ENCODE assay signal across 9 cellular contexts in the genomic region with DNA sequence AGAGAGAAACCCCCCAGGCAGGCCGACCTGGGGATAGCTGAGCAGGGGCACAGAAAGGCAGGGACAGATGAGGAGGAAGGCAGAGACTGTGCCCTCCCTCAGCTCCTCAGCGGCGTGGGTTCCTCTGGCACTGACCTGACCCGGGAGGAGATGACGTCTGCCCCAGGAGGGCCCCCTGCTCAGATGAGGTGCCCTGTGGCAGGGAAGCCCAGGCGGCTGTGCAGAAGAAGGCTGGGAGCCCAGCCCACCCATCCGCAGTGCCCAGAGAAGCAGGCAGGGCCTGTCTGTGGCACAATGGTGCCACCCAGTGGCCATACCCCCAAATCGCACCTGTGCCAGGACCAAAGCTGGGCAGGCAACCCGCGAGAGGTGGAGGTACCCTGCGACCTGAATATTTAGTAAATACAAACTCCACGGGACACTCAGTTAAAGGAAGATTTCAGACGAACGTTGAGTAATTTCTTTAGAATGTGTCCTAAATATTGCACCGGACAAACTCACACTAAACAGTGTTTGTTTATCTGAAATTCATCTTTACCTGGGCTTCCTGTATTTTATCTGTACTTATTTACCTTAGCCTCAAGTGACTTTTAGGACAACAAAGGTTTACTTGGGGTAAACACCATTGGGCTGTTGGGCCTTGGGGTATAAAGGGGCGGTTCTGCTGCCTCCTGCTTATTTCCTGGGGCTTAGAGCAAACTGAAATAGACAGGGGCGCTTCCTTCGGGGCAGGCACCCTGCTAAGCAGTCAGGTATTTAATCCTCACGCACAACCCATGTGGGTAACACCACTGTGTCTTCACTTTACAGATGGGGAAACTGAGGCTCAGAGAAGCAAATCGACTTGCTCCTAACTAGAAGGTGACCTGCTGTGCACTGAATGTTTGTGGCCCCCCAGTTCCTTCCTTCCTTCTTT. TPM values are rescaled to one million over a fixed set of nuclear protein-coding genes. Genes with fewer than 3 reads are reported as not detected.
DNase-seq lines count a peak whose midpoint lies in the region; ATAC-seq, FAIRE-seq and TF ChIP-seq lines count a peak whose summit lies in the region.
"Had no signal": no experiment of that assay in that cellular context is flagged by ENCODE, and none has a peak within 500 bp of the region (broad histone marks: within the 10 kb centered on the region; RNA-seq: fewer than 3 reads in every experiment).

No MANE protein-coding gene starts in this region.

- no peak for FAIRE-seq in bronchial epithelial cell (lab: Jason Lieb, UNC)

- H3K4me3 ChIP-seq in WERI-Rb-1 (ENCODE audit: low read depth, low read length) (no peak overlapping the region), bronchial epithelial cell (ENCODE audit: low read depth, low read length) (no peak overlapping the region)

- DNase-seq in EL (peak; percentile 38), Kasumi-1 (lab: John Stamatoyannopoulos, UW) (peak; percentile 22 to 51), WERI-Rb-1 (peak; percentile 84), bronchial epithelial cell (ENCODE audit: low read depth) (peak; percentile 28), kidney tubule cell (ENCODE audit: low spot score) (peak; percentile 53)
- peak; percentile 65 for DNase-seq in stimulated activated CD4-positive, alpha-beta T cell treated with anti-CD3 and anti-CD28 coated beads, Interleukin-4, amount 100 ng/mL, for 1 hour

- H3K9me3 ChIP-seq in WERI-Rb-1 (ENCODE audit: severe bottlenecking), result peaks cover 8% of the 10 kb centered on the region

- ATAC-seq in GM21619 (IDR thresholded peaks at IDR 0.05; ENCODE audit: unreplicated experiment), result peak; percentile 70
- no peak for ATAC-seq in GM21367 (IDR thresholded peaks at IDR 0.05; ENCODE audit: unreplicated experiment)

- no peak overlapping the region for H3K27ac ChIP-seq in WERI-Rb-1
- H3K27ac ChIP-seq: epithelial cell of prostate had no signal

- H3K36me3 ChIP-seq in WERI-Rb-1 (no peaks in the 10 kb centered on the region), bronchial epithelial cell (ENCODE audit: control insufficient read depth, insufficient read depth, low read length) (no peaks in the 10 kb centered on the region)

- TF ChIP-seq CTCF in WERI-Rb-1 (IDR thresholded peaks at IDR 0.05; ENCODE audit: low read depth, low read length) (peak; percentile 96), bronchial epithelial cell (IDR thresholded peaks at IDR 0.05; ENCODE audit: insufficient read depth, low read length, severe bottlenecking) (peak; percentile 91)

- H3K27me3 ChIP-seq in WERI-Rb-1 (ENCODE audit: insufficient read depth, low read depth, severe bottlenecking) (peaks cover 47% of the 10 kb centered on the region), bronchial epithelial cell (ENCODE audit: control insufficient read depth, insufficient read depth, low read length) (no peaks in the 10 kb centered on the region)

RNA-seq across cellular contexts. Expression of gene HMX1, which starts 46.5 kb away (rescaled TPM):
- total RNA-seq in bronchial epithelial cell, result not detected in 2 replicates

Comparison
In these comparisons a context has a peak if more than half of its experiments do, and no peak if none do; other contexts are left out.
1. DNase-seq: peak in every context shown above with its lines; median percentile 84 in WERI-Rb-1; 65 in stimulated activated CD4-positive, alpha-beta T cell treated with anti-CD3 and anti-CD28 coated beads, Interleukin-4, amount 100 ng/mL, for 1 hour; 53 in kidney tubule cell; 38 in EL; 36 in Kasumi-1; 28 in bronchial epithelial cell.